8 cellular contexts compared by ENCODE assay signal in genomic region chr14:99524804-99525698, GRCh38. TPM values are rescaled to one million over a fixed set of nuclear protein-coding genes. Genes with fewer than 3 reads are reported as not detected.
DNase-seq lines count a peak whose midpoint lies in the region; ATAC-seq and TF ChIP-seq lines count a peak whose summit lies in the region.

No MANE protein-coding gene starts in this region.

- POLR2A ChIA-PET in HEK293T (lab: Yijun Ruan, JAX): interaction anchor here (0.7 to 1.2 kb wide), 3 partner anchors 37 to 159 kb away, joined by 3 to 4 read pairs (median 3); partner anchors contain the start of gene CYP46A1

- H3K4me3 Mint-ChIP-seq in activated naive CD8-positive, alpha-beta T cell treated with anti-CD3 and anti-CD28 coated beads for 36 hours: no peak overlapping the region

- peak; percentile 60 for DNase-seq in AG08396 (ENCODE audit: low spot score)
- peak; percentile 46 for DNase-seq in HEK293T (ENCODE audit: extremely low spot score)
- no peak for DNase-seq in activated naive CD8-positive, alpha-beta T cell treated with anti-CD3 and anti-CD28 coated beads for 36 hours
- peak in 1 of 2 donors; percentile 42 for DNase-seq in left colon
- DNase-seq in GM19238 (ENCODE audit: insufficient read length, low spot score): no peak
- no peak for DNase-seq in erythroblast (lab: John Stamatoyannopoulos, UW)

- H3K4me1 Mint-ChIP-seq in activated naive CD8-positive, alpha-beta T cell treated with anti-CD3 and anti-CD28 coated beads for 36 hours: peaks cover 10% of the 10 kb centered on the region

- intact Hi-C loops in left colon (cut with DNase I, micrococcal nuclease): no loop called here

- no peaks in the 10 kb centered on the region for H3K9me3 Mint-ChIP-seq in activated naive CD8-positive, alpha-beta T cell treated with anti-CD3 and anti-CD28 coated beads for 36 hours

- no peaks in the 10 kb centered on the region for H3K27me3 Mint-ChIP-seq in activated naive CD8-positive, alpha-beta T cell treated with anti-CD3 and anti-CD28 coated beads for 36 hours

- TF ChIP-seq POLR2A in erythroblast (IDR thresholded peaks at IDR 0.05; ENCODE audit: low read length): no peak

- CTCF ChIA-PET in HEK293T (lab: Yijun Ruan, JAX): interaction anchor here (0.8 to 1.9 kb wide), 5 partner anchors 13 to 143 kb away, joined by 3 to 7 read pairs (median 3); no protein-coding TSS in a partner anchor

- peak; percentile 68 for ATAC-seq in left colon
- ATAC-seq in GM21825 (IDR thresholded peaks at IDR 0.05; ENCODE audit: unreplicated experiment): no peak
- ATAC-seq in GM21723 (IDR thresholded peaks at IDR 0.05; ENCODE audit: unreplicated experiment): no peak

- no peaks in the 10 kb centered on the region for H3K36me3 Mint-ChIP-seq in activated naive CD8-positive, alpha-beta T cell treated with anti-CD3 and anti-CD28 coated beads for 36 hours

- peak overlapping the region; percentile 72 for H3K27ac Mint-ChIP-seq in activated naive CD8-positive, alpha-beta T cell treated with anti-CD3 and anti-CD28 coated beads for 36 hours

TF ChIP-seq in HEK293T, 16 proteins besides CTCF, POLR2A, EP300 and RAD21:
- TF ChIP-seq ELF4 (IDR thresholded peaks at IDR 0.05): no peak
- no peak for TF ChIP-seq SP1 (IDR thresholded peaks at IDR 0.05)
- no peak for TF ChIP-seq CTBP1 (IDR thresholded peaks at IDR 0.05; ENCODE audit: borderline replicate concordance)

RNA-seq across cellular contexts. Expression of gene CCNK, which starts 43.8 kb away (rescaled TPM):
- 100 to 1,000 TPM; 103 to 108 TPM for total RNA-seq in activated naive CD8-positive, alpha-beta T cell treated with anti-CD3 and anti-CD28 coated beads for 36 hours
- 10 to 100 TPM; 53.2 to 58.5 TPM for total RNA-seq in left colon

RNA-seq across cellular contexts. Expression of gene SETD3, which starts 44.4 kb away (rescaled TPM):
- total RNA-seq in activated naive CD8-positive, alpha-beta T cell treated with anti-CD3 and anti-CD28 coated beads for 36 hours: 10 to 100 TPM; 52.6 to 54.5 TPM
- total RNA-seq in left colon: 10 to 100 TPM; 61.5 to 66.8 TPM

Comparison
In these comparisons a context has a peak if more than half of its experiments do, and no peak if none do; other contexts are left out.
1. DNase-seq: peak in AG08396 (single experiment) and HEK293T (single experiment); none in activated naive CD8-positive, alpha-beta T cell treated with anti-CD3 and anti-CD28 coated beads for 36 hours (single experiment), GM19238 (single experiment) and erythroblast (0 of 2).